Comparison of ENCODE assay signal across 17 cellular contexts in genomic region chr2:222136106-222136630, GRCh38.
DNase-seq lines count a peak whose midpoint lies in the region; ATAC-seq and TF ChIP-seq lines count a peak whose summit lies in the region.
"Had no signal": no experiment of that assay in that cellular context is flagged by ENCODE, and none has a peak within 500 bp of the region (broad histone marks: within the 10 kb centered on the region; RNA-seq: fewer than 3 reads in every experiment).

No MANE protein-coding gene starts in this region.

- H3K4me1 Mint-ChIP-seq in endodermal cell: peaks cover 1% of the 10 kb centered on the region
- no peaks in the 10 kb centered on the region for H3K4me1 Mint-ChIP-seq in activated naive CD8-positive, alpha-beta T cell treated with anti-CD3 and anti-CD28 coated beads, Interleukin-2, amount 50 U/mL, for 24 hours
- H3K4me1 Mint-ChIP-seq: CD4-positive, CD25-positive, alpha-beta regulatory T cell; CD8-positive, alpha-beta memory T cell had no signal

- no peak overlapping the region for H3K9ac ChIP-seq in endodermal cell (ENCODE audit: extremely low read depth, low read length, poor library complexity, severe bottlenecking)
- H3K9ac ChIP-seq: GM23248 had no signal

- TF ChIP-seq POLR2A in stomach (IDR thresholded peaks at IDR 0.05): no peak
- TF ChIP-seq POLR2A in gastrocnemius medialis (IDR thresholded peaks at IDR 0.05): no peak

- H3K27ac ChIP-seq in endodermal cell (ENCODE audit: low read depth, low read length) (no peak overlapping the region), stomach (no peak overlapping the region), gastrocnemius medialis (no peak overlapping the region)
- H3K27ac ChIP-seq: GM23248 had no signal

- 69 to 78% methylated on average over 4 to 5 of the region's 5 CpGs for WGBS in endodermal cell (ENCODE audit: insufficient coverage in 1 of 2, insufficient read length in 1 of 2), 2 experiments
- WGBS in stomach, 5 donors: 67 to 86% (median 78%) methylated on average over 5 of the region's 5 CpGs

- H3K36me3 ChIP-seq in endodermal cell (ENCODE audit: control insufficient read depth, insufficient read depth, low read length) (no peaks in the 10 kb centered on the region), stomach (no peaks in the 10 kb centered on the region), gastrocnemius medialis (no peaks in the 10 kb centered on the region)
- H3K36me3 ChIP-seq: BE2C had no signal

- no peaks in the 10 kb centered on the region for H3K36me3 Mint-ChIP-seq in endodermal cell (ENCODE audit: low read depth)
- no peaks in the 10 kb centered on the region for H3K36me3 Mint-ChIP-seq in activated naive CD8-positive, alpha-beta T cell treated with anti-CD3 and anti-CD28 coated beads, Interleukin-2, amount 50 U/mL, for 24 hours (ENCODE audit: low read depth)
- H3K36me3 Mint-ChIP-seq: CD4-positive, CD25-positive, alpha-beta regulatory T cell; CD8-positive, alpha-beta memory T cell had no signal

- intact Hi-C loops in stomach (cut with DNase I; ENCODE audit: low total_unique reads) (no loop called here), gastrocnemius medialis (cut with DNase I; ENCODE audit: low total_unique reads) (no loop called here)

- no peak overlapping the region for H3K4me3 Mint-ChIP-seq in endodermal cell
- no peak overlapping the region for H3K4me3 Mint-ChIP-seq in activated naive CD8-positive, alpha-beta T cell treated with anti-CD3 and anti-CD28 coated beads, Interleukin-2, amount 50 U/mL, for 24 hours
- H3K4me3 Mint-ChIP-seq: CD4-positive, CD25-positive, alpha-beta regulatory T cell; CD8-positive, alpha-beta memory T cell had no signal

- H3K27me3 Mint-ChIP-seq in endodermal cell (ENCODE audit: insufficient read depth): peaks cover 3% of the 10 kb centered on the region
- no peaks in the 10 kb centered on the region for H3K27me3 Mint-ChIP-seq in activated naive CD8-positive, alpha-beta T cell treated with anti-CD3 and anti-CD28 coated beads, Interleukin-2, amount 50 U/mL, for 24 hours
- H3K27me3 Mint-ChIP-seq: CD8-positive, alpha-beta memory T cell had no signal

- H3K27ac Mint-ChIP-seq in endodermal cell: no peak overlapping the region
- no peak overlapping the region for H3K27ac Mint-ChIP-seq in activated naive CD8-positive, alpha-beta T cell treated with anti-CD3 and anti-CD28 coated beads, Interleukin-2, amount 50 U/mL, for 24 hours
- H3K27ac Mint-ChIP-seq: CD4-positive, CD25-positive, alpha-beta regulatory T cell; CD8-positive, alpha-beta memory T cell had no signal

- no peaks in the 10 kb centered on the region for H3K9me3 Mint-ChIP-seq in endodermal cell
- H3K9me3 Mint-ChIP-seq in activated naive CD8-positive, alpha-beta T cell treated with anti-CD3 and anti-CD28 coated beads, Interleukin-2, amount 50 U/mL, for 24 hours: peaks cover 8% of the 10 kb centered on the region

- H3K4me3 ChIP-seq in endodermal cell (ENCODE audit: low read length) (no peak overlapping the region), stomach (no peak overlapping the region), gastrocnemius medialis (no peak overlapping the region)
- H3K4me3 ChIP-seq: GM23248 had no signal

- in situ Hi-C loops in gastrocnemius medialis (cut with MboI; ENCODE audit: low sequenced_read_pairs in 4 of 4): no loop called here

- H3K9me3 ChIP-seq in endodermal cell (ENCODE audit: control insufficient read depth, low read length) (no peaks in the 10 kb centered on the region), stomach (peaks cover 0 to 6% (median 2%) of the 10 kb centered on the region in 4 donors), gastrocnemius medialis (peaks cover 0 to 6% (median 0%) of the 10 kb centered on the region in 3 donors)
- H3K9me3 ChIP-seq: BE2C, Caco-2 had no signal

- no peak for ATAC-seq in gastrocnemius medialis
- no peak for ATAC-seq in activated naive CD8-positive, alpha-beta T cell treated with anti-CD3 and anti-CD28 coated beads, Interleukin-2, amount 50 U/mL, for 24 hours

- TF ChIP-seq CTCF in endodermal cell (conservative IDR thresholded peaks at IDR 0.05) (peak; percentile 49), stomach (IDR thresholded peaks at IDR 0.05) (no peak), gastrocnemius medialis (IDR thresholded peaks at IDR 0.05 in 4 of 5, conservative IDR thresholded peaks at IDR 0.05 in 1 of 5) (no peak)

- H3K4me1 ChIP-seq in endodermal cell (ENCODE audit: control insufficient read depth, insufficient read depth, low read length): no peaks in the 10 kb centered on the region
- no peaks in the 10 kb centered on the region for H3K4me1 ChIP-seq in stomach
- no peaks in the 10 kb centered on the region for H3K4me1 ChIP-seq in gastrocnemius medialis
- H3K4me1 ChIP-seq: BE2C, Caco-2 had no signal

- no peaks in the 10 kb centered on the region for H3K27me3 ChIP-seq in endodermal cell (ENCODE audit: control insufficient read depth, insufficient read depth, low read length, poor library complexity, severe bottlenecking)
- H3K27me3 ChIP-seq in stomach: no peaks in the 10 kb centered on the region
- no peaks in the 10 kb centered on the region for H3K27me3 ChIP-seq in gastrocnemius medialis
- H3K27me3 ChIP-seq: BE2C had no signal

- DNase-seq in RPMI7951 (ENCODE audit: low read depth): peak; percentile 80
- DNase-seq in endodermal cell: no peak
- DNase-seq in myocyte (ENCODE audit: low read depth): peak; percentile 13
- DNase-seq in stomach: no peak
- no peak for DNase-seq in gastrocnemius medialis
- DNase-seq in activated naive CD8-positive, alpha-beta T cell treated with anti-CD3 and anti-CD28 coated beads, Interleukin-2, amount 50 U/mL, for 24 hours: no peak
- DNase-seq: ACHN; BE2C; C1 segment of cervical spinal cord; Caco-2; CD4-positive, CD25-positive, alpha-beta regulatory T cell; CD8-positive, alpha-beta memory T cell; DMS153; DMS79; GDM1; GM23248; HCEC 1CT had no signal

- no peak for TF ChIP-seq EP300 in stomach (IDR thresholded peaks at IDR 0.05)

Comparison
In these comparisons a context has a peak if more than half of its experiments do, and no peak if none do; other contexts are left out.
1. DNase-seq: peak in RPMI7951 (single experiment) and myocyte (single experiment); none in endodermal cell (single experiment), stomach (single experiment), gastrocnemius medialis (0 of 2) and activated naive CD8-positive, alpha-beta T cell treated with anti-CD3 and anti-CD28 coated beads, Interleukin-2, amount 50 U/mL, for 24 hours (single experiment).